ENCODE assay signal across 1 cellular context in genomic region chr4:139685180-139685579, GRCh38.
TF ChIP-seq lines count a peak whose summit lies in the region.

No MANE protein-coding gene starts in this region.

TF ChIP-seq in K562, 482 proteins besides CTCF, POLR2A, EP300 and RAD21 (continued from another document and continues in another):
- no peak for TF ChIP-seq CLOCK (CRISPR knock-in tag; IDR thresholded peaks at IDR 0.05; ENCODE audit: borderline replicate concordance)
- TF ChIP-seq NFE2L1 (tag; IDR thresholded peaks at IDR 0.05; ENCODE audit: borderline replicate concordance, low read depth): no peak
- peak; percentile 61; the same call in 1 of the 2 replicates for TF ChIP-seq TEAD4 (IDR thresholded peaks at IDR 0.05; ENCODE audit: low read length)
- TF ChIP-seq TEAD4 (CRISPR knock-in tag; IDR thresholded peaks at IDR 0.05; ENCODE audit: borderline replicate concordance): no peak
- no peak for TF ChIP-seq ZSCAN29 (IDR thresholded peaks at IDR 0.05)
- TF ChIP-seq NFYB (IDR thresholded peaks at IDR 0.05; ENCODE audit: extremely low read depth, insufficient read length): no peak
- no peak for TF ChIP-seq KLF13 (tag; IDR thresholded peaks at IDR 0.05; ENCODE audit: borderline replicate concordance, low read depth)
- no peak for TF ChIP-seq ZNF778 (CRISPR knock-in tag; IDR thresholded peaks at IDR 0.05)
- TF ChIP-seq ZC3H4 (CRISPR knock-in tag; IDR thresholded peaks at IDR 0.05; ENCODE audit: borderline replicate concordance): no peak
- no peak for TF ChIP-seq MAFF (IDR thresholded peaks at IDR 0.05; ENCODE audit: low read length)
- TF ChIP-seq L3MBTL2 (IDR thresholded peaks at IDR 0.05): peak; percentile 69
- TF ChIP-seq VEZF1 (CRISPR knock-in tag; IDR thresholded peaks at IDR 0.05): 0 out of 2 replicates have a peak, but pooled peaks have one; percentile 21
- TF ChIP-seq GABPA (tag; conservative IDR thresholded peaks at IDR 0.05; ENCODE audit: low read depth): no peak
- TF ChIP-seq ZNF143 (CRISPR knock-in tag; IDR thresholded peaks at IDR 0.05): no peak
- no peak for TF ChIP-seq ZNF224 (CRISPR knock-in tag; IDR thresholded peaks at IDR 0.05)
- TF ChIP-seq ZBTB49 (CRISPR knock-in tag; IDR thresholded peaks at IDR 0.05; ENCODE audit: borderline replicate concordance): no peak
- TF ChIP-seq SOX6 (IDR thresholded peaks at IDR 0.05): peak; percentile 85
- no peak for TF ChIP-seq IRF1 (CRISPR knock-in tag; IDR thresholded peaks at IDR 0.05; ENCODE audit: borderline replicate concordance)
- no peak for TF ChIP-seq SP2 (IDR thresholded peaks at IDR 0.05; ENCODE audit: extremely low read depth, low read depth, low read length, poor library complexity, severe bottlenecking)
- 0 out of 2 replicates have a peak, but pooled peaks have one; percentile 58 for TF ChIP-seq ZNF766 (CRISPR knock-in tag; conservative IDR thresholded peaks at IDR 0.05)
- no peak for TF ChIP-seq PATZ1 (CRISPR knock-in tag; IDR thresholded peaks at IDR 0.05; ENCODE audit: borderline replicate concordance)
- TF ChIP-seq ZNF12 (CRISPR knock-in tag; IDR thresholded peaks at IDR 0.05): no peak
- TF ChIP-seq DLX4 (CRISPR knock-in tag; IDR thresholded peaks at IDR 0.05): no peak
- TF ChIP-seq PPARD (CRISPR knock-in tag; IDR thresholded peaks at IDR 0.05): no peak
- TF ChIP-seq LEF1 (IDR thresholded peaks at IDR 0.05): peak; percentile 54; the same call in 1 of the 2 replicates
- no peak for TF ChIP-seq CBX5 (IDR thresholded peaks at IDR 0.05; ENCODE audit: borderline replicate concordance, low read depth)
- no peak for TF ChIP-seq ZNF239 (CRISPR knock-in tag; IDR thresholded peaks at IDR 0.05)
- no peak for TF ChIP-seq ERF (CRISPR knock-in tag; IDR thresholded peaks at IDR 0.05)
- TF ChIP-seq ZNF655 (CRISPR knock-in tag; IDR thresholded peaks at IDR 0.05): no peak
- no peak for TF ChIP-seq RFX7 (CRISPR knock-in tag; IDR thresholded peaks at IDR 0.05)
- TF ChIP-seq ADNP (tag; IDR thresholded peaks at IDR 0.05): 0 out of 2 replicates have a peak, but pooled peaks have one; percentile 25
- no peak for TF ChIP-seq IRF9 (tag; IDR thresholded peaks at IDR 0.05)
- TF ChIP-seq CSDE1 (IDR thresholded peaks at IDR 0.05): no peak
- TF ChIP-seq MGA (IDR thresholded peaks at IDR 0.05): peak; percentile 70
- TF ChIP-seq NR2C1 (IDR thresholded peaks at IDR 0.05): no peak
- TF ChIP-seq NR2C1 (tag; IDR thresholded peaks at IDR 0.05): peak; percentile 23; the same call in 1 of the 2 replicates
